In the genomic region with DNA sequence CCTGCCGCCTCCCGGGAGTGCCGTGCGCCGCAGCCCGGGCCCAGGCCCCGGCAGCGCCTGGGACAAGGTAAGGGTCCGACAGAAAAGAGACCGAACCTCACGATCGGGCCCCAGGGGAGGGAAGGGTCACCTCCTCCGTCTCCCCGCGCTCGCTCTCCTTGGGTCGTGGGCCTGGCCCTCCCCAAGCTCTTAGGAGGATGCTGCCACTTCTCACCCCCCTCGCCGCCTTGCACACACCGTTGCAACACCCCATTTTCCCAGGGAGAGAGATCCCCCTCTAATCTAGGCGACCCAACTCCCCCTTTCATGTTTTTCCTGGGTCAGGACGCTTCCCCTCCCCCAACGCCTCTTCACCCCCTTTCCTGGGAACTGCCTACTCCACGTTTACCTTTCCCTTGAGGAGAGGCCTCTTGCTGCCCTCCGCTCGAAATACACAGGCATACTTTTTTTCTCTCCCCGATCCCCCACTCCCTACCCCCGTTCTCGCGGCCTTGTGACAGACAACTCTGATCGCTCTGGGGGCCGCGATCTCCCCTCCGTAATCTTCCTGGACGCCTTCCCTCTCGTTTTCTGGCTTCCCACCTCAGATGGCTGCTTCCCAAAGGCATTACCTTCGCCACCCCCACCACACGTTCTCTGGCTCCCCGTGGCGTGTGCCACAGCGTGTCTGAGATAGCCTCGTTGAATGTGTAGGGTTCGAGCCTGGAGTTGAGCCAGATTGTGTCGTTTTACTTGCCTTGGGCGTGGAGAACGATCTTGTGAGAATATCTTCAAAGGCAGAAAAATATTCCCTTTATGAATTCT, we compare ENCODE assay signal across 8 cellular contexts. TPM values are rescaled to one million over a fixed set of nuclear protein-coding genes. Genes with fewer than 3 reads are reported as not detected.
DNase-seq lines count a peak whose midpoint lies in the region; ATAC-seq and TF ChIP-seq lines count a peak whose summit lies in the region.

No MANE protein-coding gene starts in this region.

- peak overlapping the region; percentile 97 to 99 (median 98) for H3K27ac Mint-ChIP-seq in CD4-positive, alpha-beta memory T cell
- H3K27ac Mint-ChIP-seq in chondrocyte (ENCODE audit: unreplicated experiment) = peak overlapping the region; percentile 100

- H3K4me1 ChIP-seq in CD4-positive, alpha-beta memory T cell (ENCODE audit: insufficient read depth, low read length) = peaks cover 73% of the 10 kb centered on the region
- H3K4me1 ChIP-seq in HUES6 (ENCODE audit: control insufficient read depth, insufficient read depth, low read length) (peaks cover 36% of the 10 kb centered on the region), left lung (peaks cover 51 to 75% of the 10 kb centered on the region in 2 donors)

- intact Hi-C loops in CD4-positive, alpha-beta memory T cell (cut with micrococcal nuclease) = loop anchor here (1.0 to 5.0 kb wide), 9 partner anchors 10 to 844 kb away; a partner anchor contains a TSS
- intact Hi-C loops in left lung (cut with DNase I) = loop anchor here in 1 of 2 donors (10.0 kb wide), 1 partner anchor 47 kb away; no protein-coding TSS in a partner anchor

- peaks cover 0 to 3% of the 10 kb centered on the region in 2 donors for H3K27me3 Mint-ChIP-seq in CD4-positive, alpha-beta memory T cell
- H3K27me3 Mint-ChIP-seq in chondrocyte (ENCODE audit: low read depth) = no peaks in the 10 kb centered on the region

- peaks cover 0 to 6% (median 0%) of the 10 kb centered on the region in 8 donors for H3K9me3 Mint-ChIP-seq in CD4-positive, alpha-beta memory T cell
- no peaks in the 10 kb centered on the region for H3K9me3 Mint-ChIP-seq in chondrocyte (ENCODE audit: low read depth)

- H3K27ac ChIP-seq in CD4-positive, alpha-beta memory T cell (ENCODE audit: low read depth, low read length) = peak overlapping the region; percentile 98
- H3K27ac ChIP-seq in HUES6 (ENCODE audit: low read depth, low read length) (peak overlapping the region; percentile 93), left lung (peak overlapping the region; percentile 95 to 98)

- ATAC-seq in left lung = no peak

- TF ChIP-seq CTCF in WI38 (IDR thresholded peaks at IDR 0.05; ENCODE audit: low read depth, low read length) (no peak), chondrocyte (IDR thresholded peaks at IDR 0.05) (no peak), left lung (IDR thresholded peaks at IDR 0.05) (no peak)

- POLR2A ChIA-PET in CD4-positive, alpha-beta memory T cell (lab: Charles Lee; ENCODE audit: partially characterized antibody) = interaction anchor here (0.8 to 7.0 kb wide), 13 partner anchors 10 to 1042 kb away, joined by 3 to 158 read pairs (median 8); a partner anchor contains a TSS

- H3K27me3 ChIP-seq in CD4-positive, alpha-beta memory T cell (ENCODE audit: insufficient read depth, low read length) = no peaks in the 10 kb centered on the region
- H3K27me3 ChIP-seq in HUES6 (ENCODE audit: control insufficient read depth, insufficient read depth, low read length) (no peaks in the 10 kb centered on the region), left lung (no peaks in the 10 kb centered on the region)

- H3K36me3 ChIP-seq in CD4-positive, alpha-beta memory T cell (ENCODE audit: insufficient read depth, low read length) = peaks cover 11% of the 10 kb centered on the region
- H3K36me3 ChIP-seq in HUES6 (ENCODE audit: control insufficient read depth, insufficient read depth, low read length) (peaks cover 30% of the 10 kb centered on the region), left lung (peaks cover 0 to 18% of the 10 kb centered on the region in 2 donors)

- CTCF ChIA-PET in CD4-positive, alpha-beta memory T cell (lab: Charles Lee; ENCODE audit: partially characterized antibody) = no interaction called here

- H3K36me3 Mint-ChIP-seq in CD4-positive, alpha-beta memory T cell = peaks cover 10 to 34% of the 10 kb centered on the region in 2 donors
- H3K36me3 Mint-ChIP-seq in chondrocyte (ENCODE audit: low read depth) = peaks cover 11% of the 10 kb centered on the region

- DNase-seq in CD4-positive, alpha-beta memory T cell = peak in 2 of 5 donors; percentile 30 to 33
- DNase-seq in chondrocyte (ENCODE audit: low spot score) (peak; percentile 87), left lung (peak; percentile 50 to 53), DMS114 treated with DMSO at 0.1 percent for 48 hours (lab: John Stamatoyannopoulos, UW; ENCODE audit: unreplicated experiment) (no peak), NCI-H1436 treated with DMSO at 0.1 percent for 48 hours (lab: John Stamatoyannopoulos, UW) (no peak)
- peak; percentile 6 to 22 (median 13) for DNase-seq in stimulated activated CD4-positive, alpha-beta T cell treated with anti-CD3 and anti-CD28 coated beads, TNF-alpha, amount 100 ng/mL, for 24 hours (ENCODE audit: low read depth in 3 of 3)

- H3K4me3 ChIP-seq in CD4-positive, alpha-beta memory T cell (ENCODE audit: low read length in 2 of 2) = peak overlapping the region; percentile 90 to 92
- peak overlapping the region; percentile 84 for H3K4me3 ChIP-seq in HUES6 (ENCODE audit: low read depth, low read length)
- peak overlapping the region; percentile 97 for H3K4me3 ChIP-seq in WI38 (ENCODE audit: low read depth, low read length)
- peak overlapping the region; percentile 79 to 85 for H3K4me3 ChIP-seq in left lung

- peak overlapping the region; percentile 90 to 99 (median 97) for H3K4me3 Mint-ChIP-seq in CD4-positive, alpha-beta memory T cell
- peak overlapping the region; percentile 98 for H3K4me3 Mint-ChIP-seq in chondrocyte (ENCODE audit: unreplicated experiment)

- H3K9me3 ChIP-seq in CD4-positive, alpha-beta memory T cell (ENCODE audit: control insufficient read depth in 1 of 2, low read length in 2 of 2) = no peaks in the 10 kb centered on the region
- H3K9me3 ChIP-seq in HUES6 (ENCODE audit: control insufficient read depth, insufficient read depth, low read depth, low read length) (no peaks in the 10 kb centered on the region), left lung (no peaks in the 10 kb centered on the region)

- peaks cover 53 to 87% (median 69%) of the 10 kb centered on the region in 4 donors for H3K4me1 Mint-ChIP-seq in CD4-positive, alpha-beta memory T cell
- peaks cover 66% of the 10 kb centered on the region for H3K4me1 Mint-ChIP-seq in chondrocyte (ENCODE audit: low read depth)

- H3K9ac ChIP-seq in HUES6 (ENCODE audit: low read length) = peak overlapping the region; percentile 100

RNA-seq across cellular contexts. Expression of a gene that starts 0.7 kb away (rescaled TPM):
- total RNA-seq in CD4-positive, alpha-beta memory T cell = 100 to 1,000 TPM; 142 TPM
- 10 to 100 TPM in 1 of 2 donors, 1 to 10 TPM in 1; 8.4 to 51.4 TPM for polyA plus RNA-seq in CD4-positive, alpha-beta memory T cell
- total RNA-seq in chondrocyte = 122 to 145 TPM (median 123 TPM) in 3 replicates
- total RNA-seq in left lung = 100 to 1,000 TPM in 1 of 2 donors, 10 to 100 TPM in 1; 82.2 to 113 TPM

RNA-seq across cellular contexts. Expression of a gene that starts 35.3 kb away (rescaled TPM):
- total RNA-seq in CD4-positive, alpha-beta memory T cell = 10 to 100 TPM; 36.9 to 39.2 TPM
- 10 to 100 TPM; 10.8 to 29.3 TPM for polyA plus RNA-seq in CD4-positive, alpha-beta memory T cell
- 41.7 to 49.8 TPM (median 43.9 TPM) in 3 replicates for total RNA-seq in chondrocyte
- 10 to 100 TPM; 32.2 to 35.4 TPM for total RNA-seq in left lung

Comparison
In these comparisons a context has a peak if more than half of its experiments do, and no peak if none do; other contexts are left out.
1. DNase-seq: peak in chondrocyte (single experiment), left lung (2 of 2) and stimulated activated CD4-positive, alpha-beta T cell treated with anti-CD3 and anti-CD28 coated beads, TNF-alpha, amount 100 ng/mL, for 24 hours (3 of 3); none in DMS114 treated with DMSO at 0.1 percent for 48 hours (single experiment) and NCI-H1436 treated with DMSO at 0.1 percent for 48 hours (single experiment).
2. Peak in every context shown above with its lines, with median percentiles within 50 percentile points of each other: H3K27ac ChIP-seq and H3K4me3 ChIP-seq.